In genomic region chr3:65549626-65549959, GRCh38 we compare ENCODE assay signal across 12 cellular contexts.
DNase-seq lines count a peak whose midpoint lies in the region; ATAC-seq and TF ChIP-seq lines count a peak whose summit lies in the region.
"Had no signal": no experiment of that assay in that cellular context is flagged by ENCODE, and none has a peak within 500 bp of the region (broad histone marks: within the 10 kb centered on the region; RNA-seq: fewer than 3 reads in every experiment).

No MANE protein-coding gene starts in this region.

- H3K9ac ChIP-seq in ES-I3 (ENCODE audit: low read depth, low read length) (peak overlapping the region; percentile 49; the same call in 1 of the 2 replicates), iPS-20b (ENCODE audit: low read depth, low read length) (peak overlapping the region; percentile 73; the same call in 1 of the 2 replicates)

- 27 to 32% methylated on average over 9 of the region's 9 CpGs for WGBS in sigmoid colon, 2 donors

- H3K27ac ChIP-seq in iPS-20b (ENCODE audit: low read length) (no peak overlapping the region), sigmoid colon (peak overlapping the region; percentile 75 to 86 (median 81))
- H3K27ac ChIP-seq: neutrophil had no signal

- no peak for TF ChIP-seq CTCF in astrocyte of the spinal cord (IDR thresholded peaks at IDR 0.05; ENCODE audit: low read depth, low read length)
- TF ChIP-seq CTCF in sigmoid colon (IDR thresholded peaks at IDR 0.05): no peak

- ATAC-seq in GM21619 (IDR thresholded peaks at IDR 0.05; ENCODE audit: unreplicated experiment): no peak

- in situ Hi-C loops in astrocyte of the spinal cord (cut with HindIII; ENCODE audit: low sequenced_read_pairs): no loop called here

- H3K4me1 ChIP-seq in ES-I3 (ENCODE audit: insufficient read depth, low read length) (peaks cover 22% of the 10 kb centered on the region), iPS-20b (ENCODE audit: insufficient read depth, low read length) (peaks cover 30% of the 10 kb centered on the region), sigmoid colon (peaks cover 0 to 15% (median 8%) of the 10 kb centered on the region in 4 donors)

- DNase-seq in astrocyte of the spinal cord (ENCODE audit: low read depth, low spot score) (no peak), sigmoid colon (no peak), NCI-H748 treated with DMSO at 0.1 percent for 48 hours (lab: John Stamatoyannopoulos, UW) (no peak), NCI-H524 treated with DMSO at 0.1 percent for 48 hours (lab: John Stamatoyannopoulos, UW) (no peak)
- DNase-seq in activated CD4-positive, alpha-beta T cell treated with anti-CD3 and anti-CD28 coated beads, Interleukin-2, amount 50 U/mL, for 1 hour: no peak
- DNase-seq: activated T-cell treated with anti-CD3 and anti-CD28 coated beads for 4 hours, NCI-H1436 treated with DMSO at 0.1 percent for 48 hours, T-helper 9 cell had no signal

- no peaks in the 10 kb centered on the region for H3K36me3 ChIP-seq in ES-I3 (ENCODE audit: insufficient read depth, low read length)
- no peaks in the 10 kb centered on the region for H3K36me3 ChIP-seq in iPS-20b (ENCODE audit: insufficient read depth, low read depth, low read length)
- H3K36me3 ChIP-seq in sigmoid colon: no peaks in the 10 kb centered on the region
- H3K36me3 ChIP-seq: neutrophil had no signal

- no peak for TF ChIP-seq EP300 in sigmoid colon (IDR thresholded peaks at IDR 0.05)

- no peak for TF ChIP-seq POLR2A in sigmoid colon (IDR thresholded peaks at IDR 0.05)

- H3K4me3 ChIP-seq in astrocyte of the spinal cord (ENCODE audit: low read depth, low read length) (peak overlapping the region; percentile 42), iPS-20b (ENCODE audit: low read length) (peak overlapping the region; percentile 77), sigmoid colon (peak overlapping the region; percentile 57 to 71 (median 64))

- intact Hi-C loops in sigmoid colon (cut with DNase I): loop anchor here (10.0 kb wide), 1 partner anchor 55 kb away; no protein-coding TSS in a partner anchor

- H3K27me3 ChIP-seq in iPS-20b (ENCODE audit: insufficient read depth, low read length): no peaks in the 10 kb centered on the region
- no peaks in the 10 kb centered on the region for H3K27me3 ChIP-seq in sigmoid colon

- H3K9me3 ChIP-seq in ES-I3 (ENCODE audit: control insufficient read depth, insufficient read depth, low read length) (no peaks in the 10 kb centered on the region), iPS-20b (ENCODE audit: insufficient read depth, low read depth, low read length) (no peaks in the 10 kb centered on the region), sigmoid colon (no peaks in the 10 kb centered on the region)
- H3K9me3 ChIP-seq: neutrophil had no signal
